In the genomic region with DNA sequence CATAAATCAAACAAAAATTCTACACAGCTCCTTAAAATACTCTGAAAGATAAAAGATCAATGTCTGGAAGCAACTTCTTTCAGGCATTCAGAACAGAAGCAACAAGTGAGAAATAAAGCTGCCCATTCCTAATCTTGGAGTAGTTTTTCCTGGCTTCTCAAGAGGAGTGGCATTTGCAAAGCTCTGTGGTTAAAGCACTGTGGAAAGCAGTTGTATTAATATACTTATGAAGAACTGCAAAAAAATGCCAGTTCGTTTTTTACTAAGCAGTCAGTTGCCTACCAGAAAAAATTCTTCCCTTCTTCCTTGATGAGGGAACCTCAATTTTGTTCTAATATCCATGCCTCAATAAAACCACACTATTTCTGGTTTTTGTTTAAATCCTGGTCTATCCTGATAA, we compare ENCODE assay signal across 2 cellular contexts.
TF ChIP-seq lines count a peak whose summit lies in the region.

No MANE protein-coding gene starts in this region.

TF ChIP-seq in IMR-90, 13 proteins besides CTCF, POLR2A, EP300 and RAD21:
- TF ChIP-seq, protein P1, sequence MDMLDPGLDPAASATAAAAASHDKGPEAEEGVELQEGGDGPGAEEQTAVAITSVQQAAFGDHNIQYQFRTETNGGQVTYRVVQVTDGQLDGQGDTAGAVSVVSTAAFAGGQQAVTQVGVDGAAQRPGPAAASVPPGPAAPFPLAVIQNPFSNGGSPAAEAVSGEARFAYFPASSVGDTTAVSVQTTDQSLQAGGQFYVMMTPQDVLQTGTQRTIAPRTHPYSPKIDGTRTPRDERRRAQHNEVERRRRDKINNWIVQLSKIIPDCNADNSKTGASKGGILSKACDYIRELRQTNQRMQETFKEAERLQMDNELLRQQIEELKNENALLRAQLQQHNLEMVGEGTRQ (IDR thresholded peaks at IDR 0.05; ENCODE audit: low read depth, low read length) = no peak
- no peak for TF ChIP-seq MAFK (IDR thresholded peaks at IDR 0.05; ENCODE audit: low read depth, low read length)
- no peak for TF ChIP-seq MAZ (IDR thresholded peaks at IDR 0.05; ENCODE audit: borderline replicate concordance, low read depth, low read length)

TF ChIP-seq in K562, 482 proteins besides CTCF, POLR2A, EP300 and RAD21:
- TF ChIP-seq CAMTA2 (CRISPR knock-in tag; conservative IDR thresholded peaks at IDR 0.05) = no peak
- TF ChIP-seq, protein P2, sequence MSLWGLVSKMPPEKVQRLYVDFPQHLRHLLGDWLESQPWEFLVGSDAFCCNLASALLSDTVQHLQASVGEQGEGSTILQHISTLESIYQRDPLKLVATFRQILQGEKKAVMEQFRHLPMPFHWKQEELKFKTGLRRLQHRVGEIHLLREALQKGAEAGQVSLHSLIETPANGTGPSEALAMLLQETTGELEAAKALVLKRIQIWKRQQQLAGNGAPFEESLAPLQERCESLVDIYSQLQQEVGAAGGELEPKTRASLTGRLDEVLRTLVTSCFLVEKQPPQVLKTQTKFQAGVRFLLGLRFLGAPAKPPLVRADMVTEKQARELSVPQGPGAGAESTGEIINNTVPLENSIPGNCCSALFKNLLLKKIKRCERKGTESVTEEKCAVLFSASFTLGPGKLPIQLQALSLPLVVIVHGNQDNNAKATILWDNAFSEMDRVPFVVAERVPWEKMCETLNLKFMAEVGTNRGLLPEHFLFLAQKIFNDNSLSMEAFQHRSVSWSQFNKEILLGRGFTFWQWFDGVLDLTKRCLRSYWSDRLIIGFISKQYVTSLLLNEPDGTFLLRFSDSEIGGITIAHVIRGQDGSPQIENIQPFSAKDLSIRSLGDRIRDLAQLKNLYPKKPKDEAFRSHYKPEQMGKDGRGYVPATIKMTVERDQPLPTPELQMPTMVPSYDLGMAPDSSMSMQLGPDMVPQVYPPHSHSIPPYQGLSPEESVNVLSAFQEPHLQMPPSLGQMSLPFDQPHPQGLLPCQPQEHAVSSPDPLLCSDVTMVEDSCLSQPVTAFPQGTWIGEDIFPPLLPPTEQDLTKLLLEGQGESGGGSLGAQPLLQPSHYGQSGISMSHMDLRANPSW (CRISPR knock-in tag; IDR thresholded peaks at IDR 0.05) = no peak
- TF ChIP-seq, protein P3, sequence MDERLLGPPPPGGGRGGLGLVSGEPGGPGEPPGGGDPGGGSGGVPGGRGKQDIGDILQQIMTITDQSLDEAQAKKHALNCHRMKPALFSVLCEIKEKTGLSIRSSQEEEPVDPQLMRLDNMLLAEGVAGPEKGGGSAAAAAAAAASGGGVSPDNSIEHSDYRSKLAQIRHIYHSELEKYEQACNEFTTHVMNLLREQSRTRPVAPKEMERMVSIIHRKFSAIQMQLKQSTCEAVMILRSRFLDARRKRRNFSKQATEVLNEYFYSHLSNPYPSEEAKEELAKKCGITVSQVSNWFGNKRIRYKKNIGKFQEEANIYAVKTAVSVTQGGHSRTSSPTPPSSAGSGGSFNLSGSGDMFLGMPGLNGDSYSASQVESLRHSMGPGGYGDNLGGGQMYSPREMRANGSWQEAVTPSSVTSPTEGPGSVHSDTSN (CRISPR knock-in tag; IDR thresholded peaks at IDR 0.05; ENCODE audit: low read depth) = no peak
- TF ChIP-seq, protein P3 (tag; conservative IDR thresholded peaks at IDR 0.05; ENCODE audit: low read depth) = 0 out of 2 replicates have a peak, but pooled peaks have one; percentile 23
- no peak for TF ChIP-seq EWSR1 (IDR thresholded peaks at IDR 0.05; ENCODE audit: borderline replicate concordance, low read depth, partially characterized antibody)
- TF ChIP-seq POLR2AphosphoS5 (IDR thresholded peaks at IDR 0.05; ENCODE audit: control insufficient read depth, insufficient read depth, low read depth, low read length) = no peak
- TF ChIP-seq NR1H2 (CRISPR knock-in tag; IDR thresholded peaks at IDR 0.05) = no peak
- TF ChIP-seq, protein P4, sequence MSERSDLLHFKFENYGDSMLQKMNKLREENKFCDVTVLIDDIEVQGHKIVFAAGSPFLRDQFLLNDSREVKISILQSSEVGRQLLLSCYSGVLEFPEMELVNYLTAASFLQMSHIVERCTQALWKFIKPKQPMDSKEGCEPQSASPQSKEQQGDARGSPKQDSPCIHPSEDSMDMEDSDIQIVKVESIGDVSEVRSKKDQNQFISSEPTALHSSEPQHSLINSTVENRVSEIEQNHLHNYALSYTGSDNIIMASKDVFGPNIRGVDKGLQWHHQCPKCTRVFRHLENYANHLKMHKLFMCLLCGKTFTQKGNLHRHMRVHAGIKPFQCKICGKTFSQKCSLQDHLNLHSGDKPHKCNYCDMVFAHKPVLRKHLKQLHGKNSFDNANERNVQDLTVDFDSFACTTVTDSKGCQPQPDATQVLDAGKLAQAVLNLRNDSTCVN (CRISPR knock-in tag; IDR thresholded peaks at IDR 0.05) = no peak
